19 cellular contexts compared by ENCODE assay signal in the genomic region with DNA sequence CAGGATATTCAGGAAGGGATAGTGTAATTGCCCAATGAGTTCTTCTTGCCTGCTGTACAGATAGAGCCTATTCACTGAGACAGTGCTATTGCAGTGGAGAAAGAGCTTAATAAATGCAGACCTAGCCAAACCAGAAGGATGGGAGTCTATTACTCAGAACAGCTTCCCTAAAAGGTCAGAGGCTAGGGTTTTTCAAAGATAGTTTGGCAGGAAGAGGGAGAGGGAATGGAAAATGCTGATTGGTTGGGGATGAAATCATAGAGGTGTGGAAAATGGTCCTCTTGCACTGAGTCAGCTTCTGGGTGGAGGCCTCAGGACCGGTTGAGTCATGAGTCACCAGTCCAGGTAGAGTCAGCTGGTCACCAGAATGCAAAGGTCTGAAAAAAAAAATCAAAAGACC.
DNase-seq lines count a peak whose midpoint lies in the region; ATAC-seq, FAIRE-seq and TF ChIP-seq lines count a peak whose summit lies in the region.
"Had no signal": no experiment of that assay in that cellular context is flagged by ENCODE, and none has a peak within 500 bp of the region (broad histone marks: within the 10 kb centered on the region; RNA-seq: fewer than 3 reads in every experiment).

No MANE protein-coding gene starts in this region.

- H3K79me2 ChIP-seq in keratinocyte (ENCODE audit: control insufficient read depth, insufficient read depth, low read length) = no peaks in the 10 kb centered on the region

- peak; percentile 87 for FAIRE-seq in keratinocyte (lab: Jason Lieb, UNC)
- FAIRE-seq: endometrium had no signal

- no peak overlapping the region for H3K4me3 Mint-ChIP-seq in activated naive CD8-positive, alpha-beta T cell treated with anti-CD3 and anti-CD28 coated beads for 36 hours

- no peak for ATAC-seq in HG03571 (IDR thresholded peaks at IDR 0.05; ENCODE audit: unreplicated experiment)
- ATAC-seq: body of pancreas had no signal

- H3K4me2 ChIP-seq in keratinocyte (ENCODE audit: control insufficient read depth, extremely low read depth, insufficient read depth, low read depth, low read length) = no peak overlapping the region

- peaks cover 4% of the 10 kb centered on the region for H3K9me3 Mint-ChIP-seq in activated naive CD8-positive, alpha-beta T cell treated with anti-CD3 and anti-CD28 coated beads for 36 hours

- H3K4me1 ChIP-seq in keratinocyte (ENCODE audit: control insufficient read depth, extremely low read depth, insufficient read depth, low read length) = peaks cover 10% of the 10 kb centered on the region
- H3K4me1 ChIP-seq: body of pancreas had no signal

- peaks cover 11% of the 10 kb centered on the region for H3K4me1 Mint-ChIP-seq in activated naive CD8-positive, alpha-beta T cell treated with anti-CD3 and anti-CD28 coated beads for 36 hours

- H3K36me3 Mint-ChIP-seq in activated naive CD8-positive, alpha-beta T cell treated with anti-CD3 and anti-CD28 coated beads for 36 hours = no peaks in the 10 kb centered on the region

- no peaks in the 10 kb centered on the region for H4K20me1 ChIP-seq in keratinocyte (ENCODE audit: control insufficient read depth, extremely low read depth, insufficient read depth, low read length)

- H3K27ac ChIP-seq in keratinocyte (ENCODE audit: control insufficient read depth, insufficient read depth, low read length) = no peak overlapping the region
- H3K27ac ChIP-seq: body of pancreas, ovary, SJCRH30 had no signal

- no peaks in the 10 kb centered on the region for H3K27me3 Mint-ChIP-seq in activated naive CD8-positive, alpha-beta T cell treated with anti-CD3 and anti-CD28 coated beads for 36 hours

- dilution Hi-C loops in keratinocyte (cut with MboI; ENCODE audit: extremely low pct_ligation_motif_present, low sequenced_read_pairs) = no loop called here

- peak; percentile 9 for DNase-seq in stimulated activated CD4-positive, alpha-beta T cell treated with anti-CD3 and anti-CD28 coated beads, Interleukin-15, amount 100 ng/mL, for 24 hours
- DNase-seq in stimulated activated CD4-positive, alpha-beta T cell treated with anti-CD3 and anti-CD28 coated beads, Interleukin-4, amount 100 ng/mL, for 1 hour = no peak
- DNase-seq in activated naive CD8-positive, alpha-beta T cell treated with anti-CD3 and anti-CD28 coated beads for 36 hours = peak; percentile 8
- DNase-seq in keratinocyte (ENCODE audit: low read depth, low spot score) (peak; percentile 68), AG20443 (ENCODE audit: low spot score) (no peak), NCI-H748 (lab: John Stamatoyannopoulos, UW; ENCODE audit: unreplicated experiment) (no peak), NCI-H526 treated with DMSO at 0.1 percent for 48 hours (lab: John Stamatoyannopoulos, UW) (no peak)
- DNase-seq: activated T-cell treated with anti-CD3 and anti-CD28 coated beads, Interleukin-2, amount 50 U/mL, for 1 hour; DMS79 treated with DMSO at 0.1 percent for 48 hours; H7; NCI-H1105; NCI-H446 treated with DMSO at 0.1 percent for 48 hours; ovary; SJCRH30; stimulated activated CD4-positive, alpha-beta T cell treated with anti-CD3 and anti-CD28 coated beads, Interleukin-1b, Interleukin-23, amount 100 ng/mL, for 48 hours; stimulated activated naive CD4-positive, alpha-beta T cell had no signal

- TF ChIP-seq CTCF in keratinocyte (optimal IDR thresholded peaks at IDR 0.05 in 1 of 3, IDR thresholded peaks at IDR 0.05 in 1 of 3, conservative IDR thresholded peaks at IDR 0.05 in 1 of 3; ENCODE audit: extremely low read depth in 1 of 3, insufficient read depth in 2 of 3, low read length in 3 of 3) = no peak

- no peak overlapping the region for H3K4me3 ChIP-seq in keratinocyte (ENCODE audit: control insufficient read depth in 2 of 3, extremely low read depth in 1 of 3, insufficient read depth in 2 of 3, low read depth in 1 of 3, low read length in 3 of 3)
- H3K4me3 ChIP-seq: body of pancreas, ovary, SJCRH30 had no signal

- H3K27ac Mint-ChIP-seq in activated naive CD8-positive, alpha-beta T cell treated with anti-CD3 and anti-CD28 coated beads for 36 hours = no peak overlapping the region

- H3K27me3 ChIP-seq in keratinocyte (ENCODE audit: control insufficient read depth, extremely low read depth, insufficient read depth, low read length) = no peaks in the 10 kb centered on the region
- H3K27me3 ChIP-seq: body of pancreas, ovary, SJCRH30 had no signal

- no peaks in the 10 kb centered on the region for H3K36me3 ChIP-seq in keratinocyte (ENCODE audit: control insufficient read depth in 2 of 2, extremely low read depth in 1 of 2, insufficient read depth in 2 of 2, low read length in 2 of 2)
- H3K36me3 ChIP-seq: ovary, SJCRH30 had no signal

- no peaks in the 10 kb centered on the region for H3K9me3 ChIP-seq in keratinocyte (ENCODE audit: control insufficient read depth, low read depth, low read length)
- H3K9me3 ChIP-seq: body of pancreas, ovary had no signal

- no peak overlapping the region for H2AFZ ChIP-seq in keratinocyte (ENCODE audit: control insufficient read depth, low read length)

- no peak overlapping the region for H3K9ac ChIP-seq in keratinocyte (ENCODE audit: control insufficient read depth, extremely low read depth, insufficient read depth, low read length)

- H3K9me1 ChIP-seq in keratinocyte (ENCODE audit: control insufficient read depth, extremely low read depth, insufficient read depth, low read length) = no peaks in the 10 kb centered on the region

Comparison
In these comparisons a context has a peak if more than half of its experiments do, and no peak if none do; other contexts are left out.
1. DNase-seq: peak in stimulated activated CD4-positive, alpha-beta T cell treated with anti-CD3 and anti-CD28 coated beads, Interleukin-15, amount 100 ng/mL, for 24 hours (single experiment), activated naive CD8-positive, alpha-beta T cell treated with anti-CD3 and anti-CD28 coated beads for 36 hours (single experiment) and keratinocyte (single experiment); none in stimulated activated CD4-positive, alpha-beta T cell treated with anti-CD3 and anti-CD28 coated beads, Interleukin-4, amount 100 ng/mL, for 1 hour (single experiment), AG20443 (single experiment), NCI-H748 (single experiment) and NCI-H526 treated with DMSO at 0.1 percent for 48 hours (single experiment).